ENCODE assay signal across 8 cellular contexts in genomic region chr3:184417619-184418327, GRCh38. TPM values are rescaled to one million over a fixed set of nuclear protein-coding genes. Genes with fewer than 3 reads are reported as not detected.
DNase-seq lines count a peak whose midpoint lies in the region; ATAC-seq, FAIRE-seq and TF ChIP-seq lines count a peak whose summit lies in the region.

No MANE protein-coding gene starts in this region.

- POLR2A ChIA-PET in endothelial cell of umbilical vein (lab: Charles Lee), result no interaction called here

- no peak overlapping the region for H3K27ac Mint-ChIP-seq in CD14-positive monocyte
- peak overlapping the region in 3 of 6 donors; percentile 63 to 80 (median 79) for H3K27ac Mint-ChIP-seq in naive B cell
- H3K27ac Mint-ChIP-seq in stimulated activated naive B cell treated with anti-CD40 and anti-IgM and Interleukin-4, amounts not matched to agents 10 μg/mL and 1 μg/mL and 100 μg/mL, for 72 hours, result no peak overlapping the region

- peaks cover 11% of the 10 kb centered on the region for H3K4me1 ChIP-seq in NT2/D1 (ENCODE audit: insufficient read depth, insufficient read length)
- no peaks in the 10 kb centered on the region for H3K4me1 ChIP-seq in endothelial cell of umbilical vein (ENCODE audit: control insufficient read depth, extremely low read depth, insufficient read depth, low read length)

- H3K4me1 Mint-ChIP-seq in CD14-positive monocyte (peaks cover 2% of the 10 kb centered on the region), naive B cell (peaks cover 0 to 4% (median 0%) of the 10 kb centered on the region in 3 donors)
- peaks cover 0 to 2% of the 10 kb centered on the region in 2 donors for H3K4me1 Mint-ChIP-seq in stimulated activated naive B cell treated with anti-CD40 and anti-IgM and Interleukin-4, amounts not matched to agents 10 μg/mL and 1 μg/mL and 100 μg/mL, for 72 hours

- H3K4me3 Mint-ChIP-seq in CD14-positive monocyte (no peak overlapping the region), naive B cell (peak overlapping the region in 2 of 8 donors; percentile 15 to 32)
- no peak overlapping the region for H3K4me3 Mint-ChIP-seq in stimulated activated naive B cell treated with anti-CD40 and anti-IgM and Interleukin-4, amounts not matched to agents 10 μg/mL and 1 μg/mL and 100 μg/mL, for 72 hours

- no peaks in the 10 kb centered on the region for H4K20me1 ChIP-seq in endothelial cell of umbilical vein (replicated peaks; ENCODE audit: control insufficient read depth, extremely low read depth, insufficient read depth, low read length)

- no peak overlapping the region for H3K4me3 ChIP-seq in NT2/D1 (ENCODE audit: insufficient read length, low read depth)
- H3K4me3 ChIP-seq in endothelial cell of umbilical vein (replicated peaks in 1 of 3; ENCODE audit: insufficient read depth in 1 of 3, low read depth in 1 of 3, low read length in 3 of 3), result no peak overlapping the region

- DNase-seq in CD14-positive monocyte (ENCODE audit: low spot score) (peak; percentile 77), HS-5 (ENCODE audit: low read depth) (peak; percentile 29), NT2/D1 (ENCODE audit: low read depth, low spot score) (peak; percentile 36), endothelial cell of umbilical vein (ENCODE audit: low read depth, low spot score) (peak; percentile 62), naive B cell (peak; percentile 75)
- DNase-seq in activated CD8-positive, alpha-beta memory T cell treated with anti-CD3 and anti-CD28 coated beads, Interleukin-2, amount 50 U/mL, for 1 hour (ENCODE audit: extremely low read depth), result peak; percentile 10
- peak; percentile 66 for DNase-seq in stimulated activated naive B cell treated with anti-CD40 and anti-IgM and Interleukin-4, amounts not matched to agents 10 μg/mL and 1 μg/mL and 100 μg/mL, for 72 hours

- no peaks in the 10 kb centered on the region for H3K9me1 ChIP-seq in endothelial cell of umbilical vein (replicated peaks; ENCODE audit: control insufficient read depth, extremely low read depth, insufficient read depth, low read length)

- peaks cover under 1 to 3% (median 2%) of the 10 kb centered on the region in 3 donors for H3K27me3 Mint-ChIP-seq in CD14-positive monocyte (ENCODE audit: low read depth in 3 of 3)
- H3K27me3 Mint-ChIP-seq in naive B cell, result peaks cover 4 to 11% (median 7%) of the 10 kb centered on the region in 3 donors
- peaks cover 3 to 10% of the 10 kb centered on the region in 2 donors for H3K27me3 Mint-ChIP-seq in stimulated activated naive B cell treated with anti-CD40 and anti-IgM and Interleukin-4, amounts not matched to agents 10 μg/mL and 1 μg/mL and 100 μg/mL, for 72 hours

- H3K27ac ChIP-seq in endothelial cell of umbilical vein (ENCODE audit: insufficient read depth, low read depth, low read length), result no peak overlapping the region

- BruUV-seq in endothelial cell of umbilical vein (replicated peaks; lab: Mats Ljungman, UMichigan), result no TSS peak

- H3K36me3 Mint-ChIP-seq in CD14-positive monocyte (peaks cover 0 to under 1% of the 10 kb centered on the region in 2 donors), naive B cell (no peaks in the 10 kb centered on the region)
- H3K36me3 Mint-ChIP-seq in stimulated activated naive B cell treated with anti-CD40 and anti-IgM and Interleukin-4, amounts not matched to agents 10 μg/mL and 1 μg/mL and 100 μg/mL, for 72 hours, result peaks cover 0 to under 1% of the 10 kb centered on the region in 2 donors

- TF ChIP-seq CTCF in CD14-positive monocyte (IDR thresholded peaks at IDR 0.05), result peak; percentile 95
- peak; percentile 88 to 98 for TF ChIP-seq CTCF in endothelial cell of umbilical vein (IDR thresholded peaks at IDR 0.05; ENCODE audit: extremely low read depth in 1 of 2, insufficient read depth in 1 of 2, low read depth in 1 of 2, low read length in 2 of 2)

- CTCF ChIA-PET in endothelial cell of umbilical vein (lab: Charles Lee), result interaction anchor here (0.6 to 13.7 kb wide), 15 partner anchors 9 to 127 kb away, joined by 3 to 198 read pairs (median 7); no protein-coding TSS in a partner anchor

- H2AFZ ChIP-seq in endothelial cell of umbilical vein (ENCODE audit: low read depth, low read length), result no peak overlapping the region

- intact Hi-C loops in CD14-positive monocyte (cut with micrococcal nuclease) (loop anchor here (2.0 to 5.0 kb wide), 3 partner anchors 95 to 129 kb away; no protein-coding TSS in a partner anchor), endothelial cell of umbilical vein (cut with micrococcal nuclease) (loop anchor here (1.0 kb wide), 4 partner anchors 46 to 127 kb away; no protein-coding TSS in a partner anchor)

- H3K9me3 Mint-ChIP-seq in CD14-positive monocyte, result peaks cover 0 to 8% (median 4%) of the 10 kb centered on the region in 7 donors
- H3K9me3 Mint-ChIP-seq in naive B cell, result no peaks in the 10 kb centered on the region
- no peaks in the 10 kb centered on the region for H3K9me3 Mint-ChIP-seq in stimulated activated naive B cell treated with anti-CD40 and anti-IgM and Interleukin-4, amounts not matched to agents 10 μg/mL and 1 μg/mL and 100 μg/mL, for 72 hours

- H3K79me2 ChIP-seq in endothelial cell of umbilical vein (ENCODE audit: control insufficient read depth, insufficient read depth, low read length), result no peaks in the 10 kb centered on the region

- no peak overlapping the region for H3K4me2 ChIP-seq in endothelial cell of umbilical vein (ENCODE audit: insufficient read depth, low read length)

- H3K36me3 ChIP-seq in NT2/D1 (ENCODE audit: insufficient read depth, insufficient read length, low read length), result no peaks in the 10 kb centered on the region
- no peaks in the 10 kb centered on the region for H3K36me3 ChIP-seq in endothelial cell of umbilical vein (ENCODE audit: control insufficient read depth in 2 of 2, extremely low read depth in 1 of 2, insufficient read depth in 2 of 2, low read length in 2 of 2)

- peak; percentile 89 for FAIRE-seq in endothelial cell of umbilical vein (lab: Jason Lieb, UNC)

- H3K9ac ChIP-seq in NT2/D1 (ENCODE audit: insufficient read length, low read depth) (peak overlapping the region; percentile 15), endothelial cell of umbilical vein (replicated peaks; ENCODE audit: extremely low read depth, insufficient read depth, low read length) (no peak overlapping the region)

- H3K27me3 ChIP-seq in NT2/D1 (ENCODE audit: insufficient read depth, insufficient read length), result no peaks in the 10 kb centered on the region
- no peaks in the 10 kb centered on the region for H3K27me3 ChIP-seq in endothelial cell of umbilical vein (ENCODE audit: control insufficient read depth in 2 of 2, insufficient read depth in 2 of 2, low read length in 2 of 2)

- dilution Hi-C loops in endothelial cell of umbilical vein (cut with MboI; ENCODE audit: extremely low pct_ligation_motif_present, low sequenced_read_pairs), result no loop called here

- no peak for TF ChIP-seq POLR2A in endothelial cell of umbilical vein (IDR thresholded peaks at IDR 0.05; ENCODE audit: low read depth, low read length)

- H3K9me3 ChIP-seq in NT2/D1 (ENCODE audit: insufficient read depth, low read length) (peaks cover 9% of the 10 kb centered on the region; the same call in 1 of the 2 replicates), endothelial cell of umbilical vein (replicated peaks; ENCODE audit: control insufficient read depth, insufficient read depth, low read length) (no peaks in the 10 kb centered on the region)

- ATAC-seq in GM19397 (IDR thresholded peaks at IDR 0.05; ENCODE audit: unreplicated experiment), result peak; percentile 86
- ATAC-seq in naive B cell (ENCODE audit: low read depth in 2 of 2), result peak; percentile 99
- peak; percentile 99 for ATAC-seq in stimulated activated naive B cell treated with anti-CD40 and anti-IgM and Interleukin-4, amounts not matched to agents 10 μg/mL and 1 μg/mL and 100 μg/mL, for 72 hours (replicated peaks)

RNA-seq across cellular contexts. Expression of gene CHRD, which starts 37.9 kb away (rescaled TPM):
- polyA plus RNA-seq in CD14-positive monocyte (not detected), endothelial cell of umbilical vein (0.27 and 0.54 TPM in 2 replicates), naive B cell (ENCODE audit: low read depth in 6 of 6) (not detected)
- 0.40 and 0.53 TPM in 2 replicates for total RNA-seq in endothelial cell of umbilical vein
- 0.04 and 0.14 TPM in 2 replicates for polyA plus RNA-seq in endothelial cell of umbilical vein (2011; cell fraction: cytosol; rRNA removed)
- polyA plus RNA-seq in endothelial cell of umbilical vein (2011; cell fraction: nucleus; rRNA removed), result 0.98 and 1.0 TPM in 2 replicates
- 0.13 and 0.50 TPM in 2 replicates for polyA plus RNA-seq in endothelial cell of umbilical vein (2012)
- polyA minus RNA-seq in endothelial cell of umbilical vein, result 0.05 and 0.28 TPM in 2 replicates
- not detected for polyA minus RNA-seq in endothelial cell of umbilical vein (2011; cell fraction: cytosol; rRNA and poly(A)+ RNA removed)
- polyA minus RNA-seq in endothelial cell of umbilical vein (2011; cell fraction: nucleus; rRNA and poly(A)+ RNA removed), result 0.10 and 0.67 TPM in 2 replicates

RNA-seq across cellular contexts. Expression of gene THPO, which starts 39.8 kb away (rescaled TPM):
- polyA plus RNA-seq in CD14-positive monocyte, result not detected
- total RNA-seq in endothelial cell of umbilical vein, result not detected in 2 replicates
- polyA plus RNA-seq in endothelial cell of umbilical vein, result 0.08 and 0.10 TPM in 2 replicates
- 0.04 TPM in 1 of 2 replicates, not detected in the other for polyA plus RNA-seq in endothelial cell of umbilical vein (2011; cell fraction: cytosol; rRNA removed)
- polyA plus RNA-seq in endothelial cell of umbilical vein (2011; cell fraction: nucleus; rRNA removed), result 0.13 and 0.17 TPM in 2 replicates
- 0.22 TPM in 1 of 2 replicates, not detected in the other for polyA plus RNA-seq in endothelial cell of umbilical vein (2012)
- not detected in 2 replicates for polyA minus RNA-seq in endothelial cell of umbilical vein
- polyA minus RNA-seq in endothelial cell of umbilical vein (2011; cell fraction: cytosol; rRNA and poly(A)+ RNA removed), result not detected
- polyA minus RNA-seq in endothelial cell of umbilical vein (2011; cell fraction: nucleus; rRNA and poly(A)+ RNA removed), result not detected in 2 replicates
- polyA plus RNA-seq in naive B cell (ENCODE audit: low read depth in 6 of 6), result not detected

RNA-seq across cellular contexts. Expression of gene POLR2H, which starts 56.3 kb away (rescaled TPM):
- polyA plus RNA-seq in CD14-positive monocyte (10 to 100 TPM; 21.7 to 24.6 TPM), endothelial cell of umbilical vein (169 and 276 TPM in 2 replicates), naive B cell (ENCODE audit: low read depth in 6 of 6) (10 to 100 TPM; 34.4 to 61.0 (median 49.1) TPM)
- total RNA-seq in endothelial cell of umbilical vein, result 80.5 and 89.0 TPM in 2 replicates
- polyA plus RNA-seq in endothelial cell of umbilical vein (2011; cell fraction: cytosol; rRNA removed), result 135 and 171 TPM in 2 replicates
- 245 and 329 TPM in 2 replicates for polyA plus RNA-seq in endothelial cell of umbilical vein (2011; cell fraction: nucleus; rRNA removed)
- polyA plus RNA-seq in endothelial cell of umbilical vein (2012), result 80.0 and 100 TPM in 2 replicates
- 64.5 and 78.7 TPM in 2 replicates for polyA minus RNA-seq in endothelial cell of umbilical vein
- polyA minus RNA-seq in endothelial cell of umbilical vein (2011; cell fraction: cytosol; rRNA and poly(A)+ RNA removed), result 81.4 TPM
- polyA minus RNA-seq in endothelial cell of umbilical vein (2011; cell fraction: nucleus; rRNA and poly(A)+ RNA removed), result 50.5 and 52.0 TPM in 2 replicates

RNA-seq across cellular contexts. Expression of gene CLCN2, which starts 56.4 kb away (rescaled TPM):
- polyA plus RNA-seq in CD14-positive monocyte (under 1 TPM in 1 of 2 donors, not detected in 1; 0.16 TPM), endothelial cell of umbilical vein (3.5 and 4.9 TPM in 2 replicates), naive B cell (ENCODE audit: low read depth in 6 of 6) (1 to 10 TPM in 3 of 6 donors, under 1 TPM in 1, not detected in 2; 0.35 to 1.8 (median 1.3) TPM)
- 6.5 and 9.9 TPM in 2 replicates for total RNA-seq in endothelial cell of umbilical vein
- polyA plus RNA-seq in endothelial cell of umbilical vein (2011; cell fraction: cytosol; rRNA removed), result 2.6 TPM in 2 replicates
- polyA plus RNA-seq in endothelial cell of umbilical vein (2011; cell fraction: nucleus; rRNA removed), result 15.3 and 20.5 TPM in 2 replicates
- 2.4 and 2.8 TPM in 2 replicates for polyA plus RNA-seq in endothelial cell of umbilical vein (2012)
- polyA minus RNA-seq in endothelial cell of umbilical vein, result 7.2 and 8.3 TPM in 2 replicates
- 5.6 TPM for polyA minus RNA-seq in endothelial cell of umbilical vein (2011; cell fraction: cytosol; rRNA and poly(A)+ RNA removed)
- polyA minus RNA-seq in endothelial cell of umbilical vein (2011; cell fraction: nucleus; rRNA and poly(A)+ RNA removed), result 10.1 and 10.5 TPM in 2 replicates

Comparison
In these comparisons a context has a peak if more than half of its experiments do, and no peak if none do; other contexts are left out.
1. DNase-seq: peak in every context shown above with its lines; median percentile 77 in CD14-positive monocyte; 75 in naive B cell; 66 in stimulated activated naive B cell treated with anti-CD40 and anti-IgM and Interleukin-4, amounts not matched to agents 10 μg/mL and 1 μg/mL and 100 μg/mL, for 72 hours; 62 in endothelial cell of umbilical vein; 36 in NT2/D1; 29 in HS-5; 10 in activated CD8-positive, alpha-beta memory T cell treated with anti-CD3 and anti-CD28 coated beads, Interleukin-2, amount 50 U/mL, for 1 hour.